21 cellular contexts compared by ENCODE assay signal in genomic region chr2:106105151-106105922, GRCh38.
DNase-seq lines count a peak whose midpoint lies in the region; ATAC-seq and TF ChIP-seq lines count a peak whose summit lies in the region.
"Had no signal": no experiment of that assay in that cellular context is flagged by ENCODE, and none has a peak within 500 bp of the region (broad histone marks: within the 10 kb centered on the region; RNA-seq: fewer than 3 reads in every experiment).

No MANE protein-coding gene starts in this region.

- H3K27ac ChIP-seq in IMR-90 (ENCODE audit: insufficient read depth, low read length): no peak overlapping the region
- H3K27ac ChIP-seq: adrenal gland, foreskin keratinocyte, heart left ventricle had no signal

- H3K9ac ChIP-seq in IMR-90 (ENCODE audit: low read depth, low read length): no peak overlapping the region

- no peaks in the 10 kb centered on the region for H3K4me1 ChIP-seq in IMR-90 (ENCODE audit: control insufficient read depth, insufficient read depth, low read length)
- H3K4me1 ChIP-seq: adrenal gland, foreskin keratinocyte had no signal

- no peak overlapping the region for H3K23ac ChIP-seq in IMR-90 (ENCODE audit: low read depth, low read length)

- peak overlapping the region; percentile 31 for H3K27ac Mint-ChIP-seq in stimulated activated naive CD8-positive, alpha-beta T cell treated with anti-CD3 and anti-CD28 coated beads, Interleukin-15, Interleukin-2, amounts not matched to agents 100 ng/mL and 50 ng/mL, for 24 hours
- H3K27ac Mint-ChIP-seq in stimulated activated naive CD8-positive, alpha-beta T cell treated with anti-CD3 and anti-CD28 coated beads, Interleukin-15, amount 100 ng/mL, for 72 hours: peak overlapping the region in 1 of 2 donors; percentile 3
- no peak overlapping the region for H3K27ac Mint-ChIP-seq in T-helper 17 cell
- H3K27ac Mint-ChIP-seq: activated CD4-positive, alpha-beta T cell treated with anti-CD3 and anti-CD28 coated beads for 36 hours; activated naive CD4-positive, alpha-beta T cell treated with anti-CD3 and anti-CD28 coated beads, Interleukin-2, amount 10 ng/mL, durations not matched to agents 7 days and 5 days; dendritic cell treated with granulocyte-macrophage colony-stimulating factor and Interleukin-4, amounts not matched to agents 40 ng/mL and 50 ng/mL, for 4 days; mesothelial cell of epicardium had no signal

- H2BK20ac ChIP-seq in IMR-90 (ENCODE audit: low read depth, low read length): no peak overlapping the region

- no peak overlapping the region for H3K4ac ChIP-seq in IMR-90 (ENCODE audit: low read depth, low read length)

- dilution Hi-C loops in IMR-90 (cut with HindIII; ENCODE audit: low sequenced_read_pairs, unreplicated experiment): no loop called here

- peaks cover 3% of the 10 kb centered on the region; the same call in 1 of the 2 replicates for H4K20me1 ChIP-seq in IMR-90 (ENCODE audit: insufficient read depth, low read length)

- H2BK15ac ChIP-seq in IMR-90 (ENCODE audit: low read depth, low read length): no peak overlapping the region

- peaks cover 6% of the 10 kb centered on the region; the same call in 1 of the 2 replicates for H3K36me3 ChIP-seq in IMR-90 (ENCODE audit: control insufficient read depth, insufficient read depth, low read length)
- H3K36me3 ChIP-seq: adrenal gland had no signal

- H2AFZ ChIP-seq in IMR-90 (replicated peaks; ENCODE audit: low read length, poor library complexity): no peak overlapping the region

- no peak for TF ChIP-seq RAD21 in IMR-90 (IDR thresholded peaks at IDR 0.05; ENCODE audit: low read length)

- H4K91ac ChIP-seq in IMR-90 (ENCODE audit: insufficient read depth, low read depth, low read length): no peak overlapping the region

- ATAC-seq in stimulated activated naive CD8-positive, alpha-beta T cell treated with anti-CD3 and anti-CD28 coated beads, Interleukin-15, amount 100 ng/mL, for 72 hours: no peak
- ATAC-seq in IMR-90 (ENCODE audit: low read depth): no peak
- ATAC-seq in T-helper 17 cell: no peak

- no peak overlapping the region for H3K4me3 Mint-ChIP-seq in stimulated activated naive CD8-positive, alpha-beta T cell treated with anti-CD3 and anti-CD28 coated beads, Interleukin-15, Interleukin-2, amounts not matched to agents 100 ng/mL and 50 ng/mL, for 24 hours
- no peak overlapping the region for H3K4me3 Mint-ChIP-seq in stimulated activated naive CD8-positive, alpha-beta T cell treated with anti-CD3 and anti-CD28 coated beads, Interleukin-15, amount 100 ng/mL, for 72 hours
- H3K4me3 Mint-ChIP-seq in T-helper 17 cell: no peak overlapping the region
- H3K4me3 Mint-ChIP-seq: activated CD4-positive, alpha-beta T cell treated with anti-CD3 and anti-CD28 coated beads for 36 hours; activated naive CD4-positive, alpha-beta T cell treated with anti-CD3 and anti-CD28 coated beads, Interleukin-2, amount 10 ng/mL, durations not matched to agents 7 days and 5 days; dendritic cell treated with granulocyte-macrophage colony-stimulating factor and Interleukin-4, amounts not matched to agents 40 ng/mL and 50 ng/mL, for 4 days; mesothelial cell of epicardium had no signal

- H3K4me2 ChIP-seq in IMR-90 (ENCODE audit: low read depth, low read length): no peak overlapping the region

- CTCF ChIA-PET in IMR-90 (lab: Yijun Ruan, JAX): interaction anchor here (0.9 to 1.5 kb wide), 2 partner anchors 10 to 103 kb away, joined by 3 to 4 read pairs; no protein-coding TSS in a partner anchor

- no peak for DNase-seq in stimulated activated naive CD8-positive, alpha-beta T cell treated with anti-CD3 and anti-CD28 coated beads, Interleukin-15, amount 100 ng/mL, for 72 hours
- no peak for DNase-seq in IMR-90
- DNase-seq in cerebellum (ENCODE audit: low spot score): peak; percentile 37
- no peak for DNase-seq in T-helper 17 cell
- no peak for DNase-seq in NCI-H82 treated with DMSO at 0.1 percent for 48 hours (lab: John Stamatoyannopoulos, UW; ENCODE audit: unreplicated experiment)
- no peak for DNase-seq in stimulated activated CD4-positive, alpha-beta T cell treated with anti-CD3 and anti-CD28 coated beads, Interleukin-4, amount 100 ng/mL, for 1 hour
- DNase-seq: activated CD4-positive, alpha-beta T cell treated with anti-CD3 and anti-CD28 coated beads for 36 hours; activated naive CD4-positive, alpha-beta T cell treated with anti-CD3 and anti-CD28 coated beads, Interleukin-2, amount 10 ng/mL, durations not matched to agents 7 days and 5 days; foreskin keratinocyte; heart left ventricle; NCI-H1105; NCI-H2029; NCI-H226; SIG-M5; stimulated activated CD4-positive, alpha-beta T cell treated with anti-CD3 and anti-CD28 coated beads, Interleukin-4, amount 100 ng/mL, for 4 hours; trophoblast cell had no signal

- no peak overlapping the region for H3K18ac ChIP-seq in IMR-90 (ENCODE audit: low read depth, low read length)

- H4K5ac ChIP-seq in IMR-90 (ENCODE audit: low read depth, low read length): no peak overlapping the region

- no peaks in the 10 kb centered on the region for H3K4me1 Mint-ChIP-seq in stimulated activated naive CD8-positive, alpha-beta T cell treated with anti-CD3 and anti-CD28 coated beads, Interleukin-15, Interleukin-2, amounts not matched to agents 100 ng/mL and 50 ng/mL, for 24 hours (ENCODE audit: low read depth)
- H3K4me1 Mint-ChIP-seq in stimulated activated naive CD8-positive, alpha-beta T cell treated with anti-CD3 and anti-CD28 coated beads, Interleukin-15, amount 100 ng/mL, for 72 hours: peaks cover 5% of the 10 kb centered on the region
- H3K4me1 Mint-ChIP-seq in T-helper 17 cell: peaks cover 14% of the 10 kb centered on the region
- H3K4me1 Mint-ChIP-seq: mesothelial cell of epicardium, naive B cell had no signal

- no peaks in the 10 kb centered on the region for H3K27me3 ChIP-seq in IMR-90 (ENCODE audit: control insufficient read depth, insufficient read depth, low read length)
- H3K27me3 ChIP-seq: adrenal gland, foreskin keratinocyte, heart left ventricle had no signal

- intact Hi-C loops in IMR-90 (cut with micrococcal nuclease): loop anchor here (5.0 kb wide), 1 partner anchor 87 kb away; the partner anchor contains the start of gene UXS1

- TF ChIP-seq POLR2A in IMR-90 (IDR thresholded peaks at IDR 0.05; ENCODE audit: low read depth, low read length): no peak

- H2BK120ac ChIP-seq in IMR-90 (ENCODE audit: low read depth, low read length): no peak overlapping the region

- no peak overlapping the region for H3K14ac ChIP-seq in IMR-90 (replicated peaks; ENCODE audit: low read depth, low read length)

- H3K4me3 ChIP-seq in IMR-90 (ENCODE audit: insufficient read depth, low read depth, low read length): no peak overlapping the region
- H3K4me3 ChIP-seq: adrenal gland, heart left ventricle had no signal

- H2AK9ac ChIP-seq in IMR-90 (replicated peaks; ENCODE audit: low read depth, low read length, poor library complexity): peak overlapping the region; percentile 75

- no peaks in the 10 kb centered on the region for H3K79me1 ChIP-seq in IMR-90 (ENCODE audit: low read depth in 1 of 2, low read length in 2 of 2)

- no peaks in the 10 kb centered on the region for H3K9me3 Mint-ChIP-seq in stimulated activated naive CD8-positive, alpha-beta T cell treated with anti-CD3 and anti-CD28 coated beads, Interleukin-15, Interleukin-2, amounts not matched to agents 100 ng/mL and 50 ng/mL, for 24 hours
- no peaks in the 10 kb centered on the region for H3K9me3 Mint-ChIP-seq in stimulated activated naive CD8-positive, alpha-beta T cell treated with anti-CD3 and anti-CD28 coated beads, Interleukin-15, amount 100 ng/mL, for 72 hours
- H3K9me3 Mint-ChIP-seq: activated naive CD4-positive, alpha-beta T cell treated with anti-CD3 and anti-CD28 coated beads, Interleukin-2, amount 10 ng/mL, durations not matched to agents 7 days and 5 days; dendritic cell treated with granulocyte-macrophage colony-stimulating factor and Interleukin-4, amounts not matched to agents 40 ng/mL and 50 ng/mL, for 4 days; mesothelial cell of epicardium; naive B cell had no signal

- 80% methylated on average over 1 of the region's 16 CpGs; no CpG with 5 or more reads in 1 of the 2 experiments for WGBS in IMR-90 (ENCODE audit: extremely low coverage in 2 of 2, insufficient read length in 1 of 2), 2 experiments

- peaks cover 12% of the 10 kb centered on the region for H3K36me3 Mint-ChIP-seq in stimulated activated naive CD8-positive, alpha-beta T cell treated with anti-CD3 and anti-CD28 coated beads, Interleukin-15, Interleukin-2, amounts not matched to agents 100 ng/mL and 50 ng/mL, for 24 hours (ENCODE audit: low read depth)
- no peaks in the 10 kb centered on the region for H3K36me3 Mint-ChIP-seq in T-helper 17 cell (ENCODE audit: low read depth)

- in situ Hi-C loops in IMR-90 (cut with MboI; ENCODE audit: low sequenced_read_pairs): loop anchor here (10.0 kb wide), 1 partner anchor 439 kb away; no protein-coding TSS in a partner anchor

- no peaks in the 10 kb centered on the region for H3K27me3 Mint-ChIP-seq in stimulated activated naive CD8-positive, alpha-beta T cell treated with anti-CD3 and anti-CD28 coated beads, Interleukin-15, Interleukin-2, amounts not matched to agents 100 ng/mL and 50 ng/mL, for 24 hours
- no peaks in the 10 kb centered on the region for H3K27me3 Mint-ChIP-seq in stimulated activated naive CD8-positive, alpha-beta T cell treated with anti-CD3 and anti-CD28 coated beads, Interleukin-15, amount 100 ng/mL, for 72 hours
- no peaks in the 10 kb centered on the region for H3K27me3 Mint-ChIP-seq in T-helper 17 cell
- H3K27me3 Mint-ChIP-seq: activated CD4-positive, alpha-beta T cell treated with anti-CD3 and anti-CD28 coated beads for 36 hours; activated naive CD4-positive, alpha-beta T cell treated with anti-CD3 and anti-CD28 coated beads, Interleukin-2, amount 10 ng/mL, durations not matched to agents 7 days and 5 days; dendritic cell treated with granulocyte-macrophage colony-stimulating factor and Interleukin-4, amounts not matched to agents 40 ng/mL and 50 ng/mL, for 4 days; naive B cell had no signal

- H4K8ac ChIP-seq in IMR-90 (ENCODE audit: low read depth in 2 of 2, low read length in 2 of 2): no peak overlapping the region

- TF ChIP-seq CTCF in IMR-90 (conservative IDR thresholded peaks at IDR 0.05; ENCODE audit: low read depth, low read length): no peak

- no peak overlapping the region for H2BK5ac ChIP-seq in IMR-90 (ENCODE audit: low read depth, low read length, poor library complexity, severe bottlenecking)

- no TSS peak for BruUV-seq in IMR-90 (replicated peaks; lab: Mats Ljungman, UMichigan)

- H2AK5ac ChIP-seq in IMR-90 (ENCODE audit: low read depth, low read length): no peak overlapping the region

- POLR2A ChIA-PET in IMR-90 (lab: Charles Lee; ENCODE audit: unreplicated experiment): no interaction called here

- H3K56ac ChIP-seq in IMR-90 (ENCODE audit: extremely low read depth, insufficient read depth, low read length): no peak overlapping the region

- H3K9me3 ChIP-seq in IMR-90 (ENCODE audit: control insufficient read depth, insufficient read depth, low read length): no peaks in the 10 kb centered on the region
- no peaks in the 10 kb centered on the region for H3K9me3 ChIP-seq in T-helper 17 cell (ENCODE audit: control insufficient read depth, low read length, poor library complexity, severe bottlenecking)
- H3K9me3 ChIP-seq: adrenal gland, heart left ventricle had no signal

- H3K9me1 ChIP-seq in IMR-90 (ENCODE audit: insufficient read depth, low read length): no peaks in the 10 kb centered on the region

TF ChIP-seq in IMR-90, 13 proteins besides CTCF, POLR2A, EP300 and RAD21 (continues in another document):
- no peak for TF ChIP-seq CHD1 (IDR thresholded peaks at IDR 0.05; ENCODE audit: low read depth, low read length)
